ENCODE assay signal across 8 cellular contexts in the genomic region with DNA sequence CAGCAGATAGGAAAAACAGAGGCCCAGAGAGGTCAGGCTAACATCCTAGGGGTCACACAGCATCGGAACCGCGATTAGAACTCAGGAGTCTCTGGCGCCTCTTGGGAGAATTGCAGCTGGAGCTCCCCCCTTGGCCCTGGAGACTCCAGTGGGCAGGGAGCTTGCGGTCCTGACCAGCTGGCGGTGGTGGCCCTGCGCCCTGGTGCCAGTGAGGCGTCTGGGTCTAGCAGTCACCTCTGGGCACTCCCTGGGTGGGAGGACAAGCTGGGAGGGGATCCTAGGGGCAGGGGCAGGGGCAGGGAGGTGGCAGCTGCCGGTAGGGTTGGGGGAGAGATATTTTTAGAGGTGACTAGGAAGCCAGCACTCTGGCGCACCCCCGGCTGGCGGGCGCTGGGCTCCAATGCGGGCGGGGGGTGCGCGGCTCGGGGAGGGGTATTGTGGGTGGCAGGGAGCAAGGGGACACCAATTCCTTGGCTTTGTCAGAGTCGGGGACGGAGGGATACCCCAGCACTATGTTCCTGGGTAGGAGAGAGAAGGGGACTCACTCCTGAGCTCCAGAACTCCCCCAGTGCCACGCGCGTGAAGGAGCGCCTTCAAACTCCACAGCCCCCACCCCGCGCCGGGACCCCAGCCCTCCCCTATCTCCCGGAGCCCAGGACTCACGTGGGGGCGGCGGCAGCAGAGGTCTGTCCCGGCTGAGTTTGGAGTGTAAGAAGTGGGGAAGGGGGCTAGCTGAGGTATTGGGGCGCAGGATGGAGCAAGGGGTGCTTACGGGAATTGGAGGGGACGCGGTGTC. TPM values are rescaled to one million over a fixed set of nuclear protein-coding genes. Genes with fewer than 3 reads are reported as not detected.
A peak's percentile ranks its signal among the peaks of the same experiment; 100 is the strongest.
DNase-seq lines count a peak whose midpoint lies in the region; ATAC-seq and TF ChIP-seq lines count a peak whose summit lies in the region.

No MANE protein-coding gene starts in this region.

- peak; percentile 6 for ATAC-seq in HG03354 (IDR thresholded peaks at IDR 0.05; ENCODE audit: poor library complexity, severe bottlenecking, unreplicated experiment)

- DNase-seq in BE2C, result no peak
- no peak for DNase-seq in cardiac fibroblast (ENCODE audit: low read depth in 2 of 2)
- peak; percentile 91 for DNase-seq in myocyte (ENCODE audit: low read depth)
- no peak for DNase-seq in NCI-H345 treated with DMSO at 0.1 percent for 48 hours (lab: John Stamatoyannopoulos, UW; ENCODE audit: unreplicated experiment)
- no peak for DNase-seq in amniotic stem cell (lab: John Stamatoyannopoulos, UW)
- no peak for DNase-seq in HCEC 1CT
- no peak for DNase-seq in DMS153 treated with DMSO at 0.1 percent for 48 hours (lab: John Stamatoyannopoulos, UW; ENCODE audit: unreplicated experiment)

- H3K27me3 ChIP-seq in BE2C, result peaks cover 43% of the 10 kb centered on the region

- TF ChIP-seq CTCF in BE2C (IDR thresholded peaks at IDR 0.05; ENCODE audit: low read depth, low read length) (no peak), cardiac fibroblast (IDR thresholded peaks at IDR 0.05; ENCODE audit: low read depth, low read length) (no peak)

- H3K4me3 ChIP-seq in BE2C (ENCODE audit: low read depth, low read length) (peak overlapping the region; percentile 72), cardiac fibroblast (replicated peaks in 1 of 2; ENCODE audit: low read depth in 2 of 2, low read length in 2 of 2) (peak overlapping the region; percentile 67 to 78)

- no peaks in the 10 kb centered on the region for H3K9me3 ChIP-seq in BE2C

- no peaks in the 10 kb centered on the region for H3K4me1 ChIP-seq in BE2C

- no peaks in the 10 kb centered on the region for H3K36me3 ChIP-seq in BE2C

RNA-seq across cellular contexts. Expression of gene PHOSPHO1, which starts 0.6 kb away (rescaled TPM):
- 0.83 TPM for polyA plus RNA-seq in BE2C (2012; ENCODE audit: insufficient read depth, insufficient read length, low read depth)
- 12.0 and 22.4 TPM in 2 replicates for total RNA-seq in myocyte
- polyA plus RNA-seq in myocyte (2012), result 3.7 TPM

RNA-seq across cellular contexts. Expression of gene ABI3, which starts 19.5 kb away (rescaled TPM):
- 0.68 TPM for polyA plus RNA-seq in BE2C (2012; ENCODE audit: insufficient read depth, insufficient read length, low read depth)
- total RNA-seq in myocyte, result not detected in 2 replicates
- polyA plus RNA-seq in myocyte (2012), result 0.19 TPM

RNA-seq across cellular contexts. Expression of gene GNGT2, which starts 19.6 kb away (rescaled TPM):
- not detected for polyA plus RNA-seq in BE2C (2012; ENCODE audit: insufficient read depth, insufficient read length, low read depth)
- not detected in 2 replicates for total RNA-seq in myocyte
- polyA plus RNA-seq in myocyte (2012), result not detected
